2 cellular contexts compared by ENCODE assay signal in the genomic region with DNA sequence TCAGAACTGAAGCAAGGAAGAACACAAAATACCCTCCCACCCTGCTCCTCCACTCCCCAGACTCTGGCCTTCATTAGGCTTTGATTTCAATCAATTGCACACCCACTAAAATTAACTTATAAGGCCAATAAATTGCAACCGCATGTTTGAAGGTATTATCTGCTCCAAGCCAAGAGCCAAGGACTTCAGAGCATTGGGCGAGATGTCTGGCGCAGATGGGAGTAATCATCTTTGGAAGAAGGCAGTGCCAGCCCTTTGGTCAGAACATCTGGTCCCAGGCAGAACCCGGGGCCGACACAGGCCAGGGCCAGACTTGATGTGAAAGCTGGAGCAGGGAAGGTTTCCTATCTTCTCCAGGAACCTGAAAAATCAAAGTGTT.
TF ChIP-seq lines count a peak whose summit lies in the region.

No MANE protein-coding gene starts in this region.

TF ChIP-seq in GM23338, 12 proteins besides CTCF, POLR2A, EP300 and RAD21 (continues in another document):
- TF ChIP-seq STAT1 (IDR thresholded peaks at IDR 0.05; ENCODE audit: unreplicated experiment) (no peak), POLR2AphosphoS5 (IDR thresholded peaks at IDR 0.05; ENCODE audit: low read depth) (no peak), JUNB (IDR thresholded peaks at IDR 0.05; ENCODE audit: unreplicated experiment) (no peak), EZH2phosphoT487 (IDR thresholded peaks at IDR 0.05; ENCODE audit: unreplicated experiment) (no peak), EZH2 (IDR thresholded peaks at IDR 0.05; ENCODE audit: low read depth, unreplicated experiment) (no peak), ZNF114 (CRISPR knock-in tag; IDR thresholded peaks at IDR 0.05) (no peak), ZNF331 (CRISPR knock-in tag; IDR thresholded peaks at IDR 0.05; ENCODE audit: low read depth) (no peak), CREB1 (CRISPR knock-in tag; IDR thresholded peaks at IDR 0.05; ENCODE audit: low read depth) (no peak), NANOG (IDR thresholded peaks at IDR 0.05; ENCODE audit: borderline replicate concordance) (no peak)
- TF ChIP-seq, protein P1, sequence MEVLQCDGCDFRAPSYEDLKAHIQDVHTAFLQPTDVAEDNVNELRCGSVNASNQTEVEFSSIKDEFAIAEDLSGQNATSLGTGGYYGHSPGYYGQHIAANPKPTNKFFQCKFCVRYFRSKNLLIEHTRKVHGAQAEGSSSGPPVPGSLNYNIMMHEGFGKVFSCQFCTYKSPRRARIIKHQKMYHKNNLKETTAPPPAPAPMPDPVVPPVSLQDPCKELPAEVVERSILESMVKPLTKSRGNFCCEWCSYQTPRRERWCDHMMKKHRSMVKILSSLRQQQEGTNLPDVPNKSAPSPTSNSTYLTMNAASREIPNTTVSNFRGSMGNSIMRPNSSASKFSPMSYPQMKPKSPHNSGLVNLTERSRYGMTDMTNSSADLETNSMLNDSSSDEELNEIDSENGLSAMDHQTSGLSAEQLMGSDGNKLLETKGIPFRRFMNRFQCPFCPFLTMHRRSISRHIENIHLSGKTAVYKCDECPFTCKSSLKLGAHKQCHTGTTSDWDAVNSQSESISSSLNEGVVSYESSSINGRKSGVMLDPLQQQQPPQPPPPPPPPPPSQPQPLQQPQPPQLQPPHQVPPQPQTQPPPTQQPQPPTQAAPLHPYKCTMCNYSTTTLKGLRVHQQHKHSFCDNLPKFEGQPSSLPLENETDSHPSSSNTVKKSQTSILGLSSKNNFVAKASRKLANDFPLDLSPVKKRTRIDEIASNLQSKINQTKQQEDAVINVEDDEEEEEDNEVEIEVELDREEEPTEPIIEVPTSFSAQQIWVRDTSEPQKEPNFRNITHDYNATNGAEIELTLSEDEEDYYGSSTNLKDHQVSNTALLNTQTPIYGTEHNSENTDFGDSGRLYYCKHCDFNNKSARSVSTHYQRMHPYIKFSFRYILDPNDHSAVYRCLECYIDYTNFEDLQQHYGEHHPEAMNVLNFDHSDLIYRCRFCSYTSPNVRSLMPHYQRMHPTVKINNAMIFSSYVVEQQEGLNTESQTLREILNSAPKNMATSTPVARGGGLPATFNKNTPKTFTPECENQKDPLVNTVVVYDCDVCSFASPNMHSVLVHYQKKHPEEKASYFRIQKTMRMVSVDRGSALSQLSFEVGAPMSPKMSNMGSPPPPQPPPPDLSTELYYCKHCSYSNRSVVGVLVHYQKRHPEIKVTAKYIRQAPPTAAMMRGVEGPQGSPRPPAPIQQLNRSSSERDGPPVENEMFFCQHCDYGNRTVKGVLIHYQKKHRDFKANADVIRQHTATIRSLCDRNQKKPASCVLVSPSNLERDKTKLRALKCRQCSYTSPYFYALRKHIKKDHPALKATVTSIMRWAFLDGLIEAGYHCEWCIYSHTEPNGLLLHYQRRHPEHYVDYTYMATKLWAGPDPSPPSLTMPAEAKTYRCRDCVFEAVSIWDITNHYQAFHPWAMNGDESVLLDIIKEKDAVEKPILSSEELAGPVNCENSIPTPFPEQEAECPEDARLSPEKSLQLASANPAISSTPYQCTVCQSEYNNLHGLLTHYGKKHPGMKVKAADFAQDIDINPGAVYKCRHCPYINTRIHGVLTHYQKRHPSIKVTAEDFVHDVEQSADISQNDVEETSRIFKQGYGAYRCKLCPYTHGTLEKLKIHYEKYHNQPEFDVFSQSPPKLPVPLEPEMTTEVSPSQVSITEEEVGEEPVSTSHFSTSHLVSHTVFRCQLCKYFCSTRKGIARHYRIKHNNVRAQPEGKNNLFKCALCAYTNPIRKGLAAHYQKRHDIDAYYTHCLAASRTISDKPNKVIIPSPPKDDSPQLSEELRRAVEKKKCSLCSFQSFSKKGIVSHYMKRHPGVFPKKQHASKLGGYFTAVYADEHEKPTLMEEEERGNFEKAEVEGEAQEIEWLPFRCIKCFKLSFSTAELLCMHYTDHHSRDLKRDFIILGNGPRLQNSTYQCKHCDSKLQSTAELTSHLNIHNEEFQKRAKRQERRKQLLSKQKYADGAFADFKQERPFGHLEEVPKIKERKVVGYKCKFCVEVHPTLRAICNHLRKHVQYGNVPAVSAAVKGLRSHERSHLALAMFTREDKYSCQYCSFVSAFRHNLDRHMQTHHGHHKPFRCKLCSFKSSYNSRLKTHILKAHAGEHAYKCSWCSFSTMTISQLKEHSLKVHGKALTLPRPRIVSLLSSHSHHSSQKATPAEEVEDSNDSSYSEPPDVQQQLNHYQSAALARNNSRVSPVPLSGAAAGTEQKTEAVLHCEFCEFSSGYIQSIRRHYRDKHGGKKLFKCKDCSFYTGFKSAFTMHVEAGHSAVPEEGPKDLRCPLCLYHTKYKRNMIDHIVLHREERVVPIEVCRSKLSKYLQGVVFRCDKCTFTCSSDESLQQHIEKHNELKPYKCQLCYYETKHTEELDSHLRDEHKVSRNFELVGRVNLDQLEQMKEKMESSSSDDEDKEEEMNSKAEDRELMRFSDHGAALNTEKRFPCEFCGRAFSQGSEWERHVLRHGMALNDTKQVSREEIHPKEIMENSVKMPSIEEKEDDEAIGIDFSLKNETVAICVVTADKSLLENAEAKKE (CRISPR knock-in tag; IDR thresholded peaks at IDR 0.05) = no peak
- TF ChIP-seq, protein P2, sequence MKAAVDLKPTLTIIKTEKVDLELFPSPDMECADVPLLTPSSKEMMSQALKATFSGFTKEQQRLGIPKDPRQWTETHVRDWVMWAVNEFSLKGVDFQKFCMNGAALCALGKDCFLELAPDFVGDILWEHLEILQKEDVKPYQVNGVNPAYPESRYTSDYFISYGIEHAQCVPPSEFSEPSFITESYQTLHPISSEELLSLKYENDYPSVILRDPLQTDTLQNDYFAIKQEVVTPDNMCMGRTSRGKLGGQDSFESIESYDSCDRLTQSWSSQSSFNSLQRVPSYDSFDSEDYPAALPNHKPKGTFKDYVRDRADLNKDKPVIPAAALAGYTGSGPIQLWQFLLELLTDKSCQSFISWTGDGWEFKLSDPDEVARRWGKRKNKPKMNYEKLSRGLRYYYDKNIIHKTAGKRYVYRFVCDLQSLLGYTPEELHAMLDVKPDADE (IDR thresholded peaks at IDR 0.05) = no peak

TF ChIP-seq in GM12878, 131 proteins besides CTCF, POLR2A, EP300 and RAD21:
- no peak for TF ChIP-seq NR2F1 (conservative IDR thresholded peaks at IDR 0.05)
- no peak for TF ChIP-seq ZNF217 (IDR thresholded peaks at IDR 0.05)
- no peak for TF ChIP-seq TAF1 (IDR thresholded peaks at IDR 0.05; ENCODE audit: borderline replicate concordance, low read depth, low read length)
- no peak for TF ChIP-seq MTA3 (IDR thresholded peaks at IDR 0.05; ENCODE audit: borderline replicate concordance, low read length)
- TF ChIP-seq RAD51 (IDR thresholded peaks at IDR 0.05) = no peak
- no peak for TF ChIP-seq YBX1 (IDR thresholded peaks at IDR 0.05)
- TF ChIP-seq NFIC (IDR thresholded peaks at IDR 0.05; ENCODE audit: low read depth, low read length) = no peak
- TF ChIP-seq, protein P3, sequence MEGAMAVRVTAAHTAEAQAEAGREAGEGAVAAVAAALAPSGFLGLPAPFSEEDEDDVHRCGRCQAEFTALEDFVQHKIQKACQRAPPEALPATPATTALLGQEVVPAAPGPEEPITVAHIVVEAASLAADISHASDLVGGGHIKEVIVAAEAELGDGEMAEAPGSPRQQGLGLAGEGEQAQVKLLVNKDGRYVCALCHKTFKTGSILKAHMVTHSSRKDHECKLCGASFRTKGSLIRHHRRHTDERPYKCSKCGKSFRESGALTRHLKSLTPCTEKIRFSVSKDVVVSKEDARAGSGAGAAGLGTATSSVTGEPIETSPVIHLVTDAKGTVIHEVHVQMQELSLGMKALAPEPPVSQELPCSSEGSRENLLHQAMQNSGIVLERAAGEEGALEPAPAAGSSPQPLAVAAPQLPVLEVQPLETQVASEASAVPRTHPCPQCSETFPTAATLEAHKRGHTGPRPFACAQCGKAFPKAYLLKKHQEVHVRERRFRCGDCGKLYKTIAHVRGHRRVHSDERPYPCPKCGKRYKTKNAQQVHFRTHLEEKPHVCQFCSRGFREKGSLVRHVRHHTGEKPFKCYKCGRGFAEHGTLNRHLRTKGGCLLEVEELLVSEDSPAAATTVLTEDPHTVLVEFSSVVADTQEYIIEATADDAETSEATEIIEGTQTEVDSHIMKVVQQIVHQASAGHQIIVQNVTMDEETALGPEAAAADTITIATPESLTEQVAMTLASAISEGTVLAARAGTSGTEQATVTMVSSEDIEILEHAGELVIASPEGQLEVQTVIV (IDR thresholded peaks at IDR 0.05; ENCODE audit: borderline replicate concordance, partially characterized antibody) = no peak
- no peak for TF ChIP-seq RBBP5 (conservative IDR thresholded peaks at IDR 0.05)
- TF ChIP-seq BRCA1 (IDR thresholded peaks at IDR 0.05; ENCODE audit: low read depth, low read length) = no peak
- TF ChIP-seq, protein P4, sequence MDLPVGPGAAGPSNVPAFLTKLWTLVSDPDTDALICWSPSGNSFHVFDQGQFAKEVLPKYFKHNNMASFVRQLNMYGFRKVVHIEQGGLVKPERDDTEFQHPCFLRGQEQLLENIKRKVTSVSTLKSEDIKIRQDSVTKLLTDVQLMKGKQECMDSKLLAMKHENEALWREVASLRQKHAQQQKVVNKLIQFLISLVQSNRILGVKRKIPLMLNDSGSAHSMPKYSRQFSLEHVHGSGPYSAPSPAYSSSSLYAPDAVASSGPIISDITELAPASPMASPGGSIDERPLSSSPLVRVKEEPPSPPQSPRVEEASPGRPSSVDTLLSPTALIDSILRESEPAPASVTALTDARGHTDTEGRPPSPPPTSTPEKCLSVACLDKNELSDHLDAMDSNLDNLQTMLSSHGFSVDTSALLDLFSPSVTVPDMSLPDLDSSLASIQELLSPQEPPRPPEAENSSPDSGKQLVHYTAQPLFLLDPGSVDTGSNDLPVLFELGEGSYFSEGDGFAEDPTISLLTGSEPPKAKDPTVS (IDR thresholded peaks at IDR 0.05; ENCODE audit: low read depth, low read length) = no peak
- no peak for TF ChIP-seq HDGF (IDR thresholded peaks at IDR 0.05)
- TF ChIP-seq, protein P5, sequence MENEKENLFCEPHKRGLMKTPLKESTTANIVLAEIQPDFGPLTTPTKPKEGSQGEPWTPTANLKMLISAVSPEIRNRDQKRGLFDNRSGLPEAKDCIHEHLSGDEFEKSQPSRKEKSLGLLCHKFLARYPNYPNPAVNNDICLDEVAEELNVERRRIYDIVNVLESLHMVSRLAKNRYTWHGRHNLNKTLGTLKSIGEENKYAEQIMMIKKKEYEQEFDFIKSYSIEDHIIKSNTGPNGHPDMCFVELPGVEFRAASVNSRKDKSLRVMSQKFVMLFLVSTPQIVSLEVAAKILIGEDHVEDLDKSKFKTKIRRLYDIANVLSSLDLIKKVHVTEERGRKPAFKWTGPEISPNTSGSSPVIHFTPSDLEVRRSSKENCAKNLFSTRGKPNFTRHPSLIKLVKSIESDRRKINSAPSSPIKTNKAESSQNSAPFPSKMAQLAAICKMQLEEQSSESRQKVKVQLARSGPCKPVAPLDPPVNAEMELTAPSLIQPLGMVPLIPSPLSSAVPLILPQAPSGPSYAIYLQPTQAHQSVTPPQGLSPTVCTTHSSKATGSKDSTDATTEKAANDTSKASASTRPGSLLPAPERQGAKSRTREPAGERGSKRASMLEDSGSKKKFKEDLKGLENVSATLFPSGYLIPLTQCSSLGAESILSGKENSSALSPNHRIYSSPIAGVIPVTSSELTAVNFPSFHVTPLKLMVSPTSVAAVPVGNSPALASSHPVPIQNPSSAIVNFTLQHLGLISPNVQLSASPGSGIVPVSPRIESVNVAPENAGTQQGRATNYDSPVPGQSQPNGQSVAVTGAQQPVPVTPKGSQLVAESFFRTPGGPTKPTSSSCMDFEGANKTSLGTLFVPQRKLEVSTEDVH (IDR thresholded peaks at IDR 0.05; ENCODE audit: low read depth, partially characterized antibody) = no peak
- TF ChIP-seq NR2C2 (IDR thresholded peaks at IDR 0.05; ENCODE audit: borderline replicate concordance, control insufficient read depth, insufficient read length, low read depth) = no peak
- TF ChIP-seq ZNF622 (IDR thresholded peaks at IDR 0.05) = no peak
- TF ChIP-seq SUPT20H (IDR thresholded peaks at IDR 0.05; ENCODE audit: borderline replicate concordance, control insufficient read depth, low read depth, low read length) = no peak
- TF ChIP-seq, protein P6, sequence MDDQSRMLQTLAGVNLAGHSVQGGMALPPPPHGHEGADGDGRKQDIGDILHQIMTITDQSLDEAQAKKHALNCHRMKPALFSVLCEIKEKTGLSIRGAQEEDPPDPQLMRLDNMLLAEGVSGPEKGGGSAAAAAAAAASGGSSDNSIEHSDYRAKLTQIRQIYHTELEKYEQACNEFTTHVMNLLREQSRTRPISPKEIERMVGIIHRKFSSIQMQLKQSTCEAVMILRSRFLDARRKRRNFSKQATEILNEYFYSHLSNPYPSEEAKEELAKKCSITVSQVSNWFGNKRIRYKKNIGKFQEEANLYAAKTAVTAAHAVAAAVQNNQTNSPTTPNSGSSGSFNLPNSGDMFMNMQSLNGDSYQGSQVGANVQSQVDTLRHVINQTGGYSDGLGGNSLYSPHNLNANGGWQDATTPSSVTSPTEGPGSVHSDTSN (IDR thresholded peaks at IDR 0.05; ENCODE audit: insufficient replicate concordance, low read depth, low read length) = no peak
- TF ChIP-seq PML (IDR thresholded peaks at IDR 0.05; ENCODE audit: low read length) = no peak
- no peak for TF ChIP-seq MYC (IDR thresholded peaks at IDR 0.05; ENCODE audit: insufficient read depth, insufficient read length, insufficient replicate concordance, low read length, severe bottlenecking)
- TF ChIP-seq, protein P7, sequence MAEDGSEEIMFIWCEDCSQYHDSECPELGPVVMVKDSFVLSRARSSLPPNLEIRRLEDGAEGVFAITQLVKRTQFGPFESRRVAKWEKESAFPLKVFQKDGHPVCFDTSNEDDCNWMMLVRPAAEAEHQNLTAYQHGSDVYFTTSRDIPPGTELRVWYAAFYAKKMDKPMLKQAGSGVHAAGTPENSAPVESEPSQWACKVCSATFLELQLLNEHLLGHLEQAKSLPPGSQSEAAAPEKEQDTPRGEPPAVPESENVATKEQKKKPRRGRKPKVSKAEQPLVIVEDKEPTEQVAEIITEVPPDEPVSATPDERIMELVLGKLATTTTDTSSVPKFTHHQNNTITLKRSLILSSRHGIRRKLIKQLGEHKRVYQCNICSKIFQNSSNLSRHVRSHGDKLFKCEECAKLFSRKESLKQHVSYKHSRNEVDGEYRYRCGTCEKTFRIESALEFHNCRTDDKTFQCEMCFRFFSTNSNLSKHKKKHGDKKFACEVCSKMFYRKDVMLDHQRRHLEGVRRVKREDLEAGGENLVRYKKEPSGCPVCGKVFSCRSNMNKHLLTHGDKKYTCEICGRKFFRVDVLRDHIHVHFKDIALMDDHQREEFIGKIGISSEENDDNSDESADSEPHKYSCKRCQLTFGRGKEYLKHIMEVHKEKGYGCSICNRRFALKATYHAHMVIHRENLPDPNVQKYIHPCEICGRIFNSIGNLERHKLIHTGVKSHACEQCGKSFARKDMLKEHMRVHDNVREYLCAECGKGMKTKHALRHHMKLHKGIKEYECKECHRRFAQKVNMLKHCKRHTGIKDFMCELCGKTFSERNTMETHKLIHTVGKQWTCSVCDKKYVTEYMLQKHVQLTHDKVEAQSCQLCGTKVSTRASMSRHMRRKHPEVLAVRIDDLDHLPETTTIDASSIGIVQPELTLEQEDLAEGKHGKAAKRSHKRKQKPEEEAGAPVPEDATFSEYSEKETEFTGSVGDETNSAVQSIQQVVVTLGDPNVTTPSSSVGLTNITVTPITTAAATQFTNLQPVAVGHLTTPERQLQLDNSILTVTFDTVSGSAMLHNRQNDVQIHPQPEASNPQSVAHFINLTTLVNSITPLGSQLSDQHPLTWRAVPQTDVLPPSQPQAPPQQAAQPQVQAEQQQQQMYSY (CRISPR knock-in tag; IDR thresholded peaks at IDR 0.05) = no peak
